ENCODE assay signal across 20 cellular contexts in the genomic region with DNA sequence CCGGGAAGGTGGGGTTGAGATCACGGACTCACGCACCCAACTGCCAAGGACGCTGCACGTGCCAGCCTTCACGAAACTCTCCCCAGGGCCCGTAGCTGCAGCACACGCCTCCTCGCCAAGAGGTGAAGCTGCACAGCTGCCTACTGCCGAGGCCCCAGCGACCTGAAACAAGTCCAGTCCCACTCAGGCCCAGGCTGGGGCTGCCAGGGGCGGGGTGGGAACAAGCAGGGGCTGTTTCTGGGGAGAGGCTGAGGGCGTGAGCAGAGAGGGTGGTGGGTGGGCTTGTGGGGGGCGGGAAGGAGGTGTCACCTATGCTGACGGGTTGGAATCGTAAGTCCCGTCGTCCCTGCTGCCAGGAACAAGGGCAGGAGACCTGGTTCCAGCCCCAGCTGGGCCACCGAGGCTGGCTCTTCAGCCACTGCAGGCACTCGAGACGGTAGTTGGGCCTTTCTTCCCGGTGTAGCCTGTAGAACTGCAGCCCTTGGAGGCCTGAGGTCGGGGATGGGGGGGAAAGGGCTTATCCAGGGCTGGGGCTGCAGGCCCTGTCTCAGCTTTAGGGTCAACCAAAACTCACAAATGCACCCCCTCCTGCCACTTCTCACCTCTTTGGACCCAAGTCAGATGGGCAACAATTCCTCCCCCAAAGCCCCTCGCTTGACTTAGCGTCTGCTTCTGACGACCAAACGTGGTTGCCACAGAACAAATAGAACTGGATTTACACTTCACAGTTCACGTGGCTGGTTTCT. TPM values are rescaled to one million over a fixed set of nuclear protein-coding genes. Genes with fewer than 3 reads are reported as not detected.
"Had no signal": no experiment of that assay in that cellular context is flagged by ENCODE, and none has a peak within 500 bp of the region (broad histone marks: within the 10 kb centered on the region; RNA-seq: fewer than 3 reads in every experiment).

No MANE protein-coding gene starts in this region.

- H3K36me3 Mint-ChIP-seq: activated naive CD4-positive, alpha-beta T cell treated with anti-CD3 and anti-CD28 coated beads, Interleukin-2, amount 50 U/mL, for 24 hours; memory B cell had no signal

- H3K9me3 ChIP-seq: esophagus muscularis mucosa, tibial artery had no signal

- H3K4me1 Mint-ChIP-seq: activated CD4-positive, alpha-beta T cell treated with anti-CD3 and anti-CD28 coated beads, Interleukin-2, amount 10 ng/mL, durations not matched to agents 24 days and 14 days; activated naive CD4-positive, alpha-beta T cell treated with anti-CD3 and anti-CD28 coated beads, Interleukin-2, amount 50 U/mL, for 24 hours; memory B cell had no signal

- H3K27ac ChIP-seq: esophagus muscularis mucosa, hepatocyte, tibial artery had no signal

- DNase-seq: activated CD4-positive, alpha-beta memory T cell treated with anti-CD3 and anti-CD28 coated beads, Interleukin-2, amount 10 ng/mL, durations not matched to agents 7 days and 5 days; activated CD4-positive, alpha-beta T cell treated with anti-CD3 and anti-CD28 coated beads, Interleukin-2, amount 10 ng/mL, durations not matched to agents 24 days and 14 days; activated gamma-delta T cell; effector memory CD4-positive, alpha-beta T cell; glutamatergic neuron; left ventricle myocardium superior; nucleus accumbens had no signal

- H3K9me3 Mint-ChIP-seq: activated naive CD4-positive, alpha-beta T cell treated with anti-CD3 and anti-CD28 coated beads, Interleukin-2, amount 50 U/mL, for 24 hours; activated T-helper 1 cell treated with anti-CD3 and anti-CD28 coated beads, Interleukin-12 subunit alpha, Interleukin-12 subunit beta, Interleukin-2, Interleukin-4 antibody, amounts not matched to agents 30 ng/mL and 10 ng/mL and 1 ng/mL, durations not matched to agents 14 hours and 24 hours and 36 hours; central memory CD8-positive, alpha-beta T cell; memory B cell; nephron; stimulated activated naive CD8-positive, alpha-beta T cell treated with anti-CD3 and anti-CD28 coated beads, Interleukin-15, Interleukin-2, amounts not matched to agents 100 ng/mL and 50 ng/mL, for 24 hours had no signal

- H3K4me3 ChIP-seq: esophagus muscularis mucosa, hepatocyte, tibial artery had no signal

- H3K27ac Mint-ChIP-seq: activated CD4-positive, alpha-beta memory T cell treated with anti-CD3 and anti-CD28 coated beads, Interleukin-2, amount 10 ng/mL, durations not matched to agents 7 days and 5 days; activated CD4-positive, alpha-beta T cell treated with anti-CD3 and anti-CD28 coated beads, Interleukin-2, amount 10 ng/mL, durations not matched to agents 24 days and 14 days; activated T-helper 1 cell treated with anti-CD3 and anti-CD28 coated beads, Interleukin-12 subunit alpha, Interleukin-12 subunit beta, Interleukin-2, Interleukin-4 antibody, amounts not matched to agents 30 ng/mL and 10 ng/mL and 1 ng/mL, durations not matched to agents 14 hours and 24 hours and 36 hours; memory B cell; stimulated activated naive CD8-positive, alpha-beta T cell treated with anti-CD3 and anti-CD28 coated beads, Interleukin-15, Interleukin-2, amounts not matched to agents 100 ng/mL and 50 ng/mL, for 24 hours had no signal

- ATAC-seq: left ventricle myocardium superior had no signal

- H3K27me3 ChIP-seq: hepatocyte had no signal

- H3K4me2 ChIP-seq: hepatocyte had no signal

- H3K79me2 ChIP-seq: hepatocyte had no signal

- H2AFZ ChIP-seq: hepatocyte had no signal

- H3K36me3 ChIP-seq: esophagus muscularis mucosa, tibial artery had no signal

- H3K4me3 Mint-ChIP-seq: activated CD4-positive, alpha-beta memory T cell treated with anti-CD3 and anti-CD28 coated beads, Interleukin-2, amount 10 ng/mL, durations not matched to agents 7 days and 5 days; activated CD4-positive, alpha-beta T cell treated with anti-CD3 and anti-CD28 coated beads, Interleukin-2, amount 10 ng/mL, durations not matched to agents 24 days and 14 days; activated naive CD4-positive, alpha-beta T cell treated with anti-CD3 and anti-CD28 coated beads, Interleukin-2, amount 50 U/mL, for 24 hours; activated T-helper 1 cell treated with anti-CD3 and anti-CD28 coated beads, Interleukin-12 subunit alpha, Interleukin-12 subunit beta, Interleukin-2, Interleukin-4 antibody, amounts not matched to agents 30 ng/mL and 10 ng/mL and 1 ng/mL, durations not matched to agents 14 hours and 24 hours and 36 hours; central memory CD8-positive, alpha-beta T cell; memory B cell; nephron; stimulated activated naive CD8-positive, alpha-beta T cell treated with anti-CD3 and anti-CD28 coated beads, Interleukin-15, Interleukin-2, amounts not matched to agents 100 ng/mL and 50 ng/mL, for 24 hours had no signal

RNA-seq across cellular contexts. Expression of gene MUC20, which starts 44.4 kb away (rescaled TPM):
- total RNA-seq: astrocyte, dermis microvascular lymphatic vessel endothelial cell had no signal

RNA-seq across cellular contexts. Expression of gene MUC4, which starts 46.6 kb away (rescaled TPM):
- total RNA-seq: dermis microvascular lymphatic vessel endothelial cell, left ventricle myocardium superior, myocyte had no signal
- polyA plus RNA-seq: urinary bladder had no signal
